In genomic region chr15:41661078-41661528, GRCh38 we compare ENCODE assay signal across 8 cellular contexts. TPM values are rescaled to one million over a fixed set of nuclear protein-coding genes. Genes with fewer than 3 reads are reported as not detected.
DNase-seq lines count a peak whose midpoint lies in the region; ATAC-seq and TF ChIP-seq lines count a peak whose summit lies in the region.

No MANE protein-coding gene starts in this region.

- peak overlapping the region; percentile 84 for H3K4me3 Mint-ChIP-seq in mesothelial cell of epicardium

- H3K4me1 ChIP-seq in body of pancreas, result peaks cover 29% of the 10 kb centered on the region

- H3K27ac ChIP-seq in body of pancreas, result peak overlapping the region; percentile 66 to 87 (median 70)

- ATAC-seq in body of pancreas, result no peak
- ATAC-seq in HG02885 (IDR thresholded peaks at IDR 0.05; ENCODE audit: poor library complexity, unreplicated experiment), result no peak

- no peak for DNase-seq in GM06990 (ENCODE audit: extremely low read depth, insufficient read length)
- DNase-seq in HT-29 (ENCODE audit: low spot score), result peak; percentile 47
- DNase-seq in body of pancreas, result no peak
- DNase-seq in mesothelial cell of epicardium (ENCODE audit: low spot score in 2 of 2, unreplicated experiment in 2 of 2), result no peak
- DNase-seq in mucosa of gallbladder (ENCODE audit: low spot score), result no peak
- DNase-seq in GF-D8 (lab: John Stamatoyannopoulos, UW), result no peak
- no peak for DNase-seq in SKM-1 (lab: John Stamatoyannopoulos, UW; ENCODE audit: unreplicated experiment)

- peaks cover 15% of the 10 kb centered on the region for H3K27me3 Mint-ChIP-seq in mesothelial cell of epicardium (ENCODE audit: low read depth)

- WGBS in body of pancreas, 2 donors, result 3 to 8% methylated on average over 9 of the region's 9 CpGs

- H3K9me3 ChIP-seq in body of pancreas, result no peaks in the 10 kb centered on the region

- H3K9me3 Mint-ChIP-seq in mesothelial cell of epicardium, result no peaks in the 10 kb centered on the region

- intact Hi-C loops in body of pancreas (cut with DNase I), result no loop called here

- H3K27me3 ChIP-seq in GM06990 (replicated peaks; ENCODE audit: control insufficient read depth, insufficient read depth, low read length) (no peaks in the 10 kb centered on the region), body of pancreas (no peaks in the 10 kb centered on the region)

- H3K4me3 ChIP-seq in GM06990 (replicated peaks; ENCODE audit: low read depth, low read length), result peak overlapping the region; percentile 64
- H3K4me3 ChIP-seq in body of pancreas, result peak overlapping the region in 1 of 2 donors; percentile 5

- TF ChIP-seq CTCF in GM06990 (IDR thresholded peaks at IDR 0.05; ENCODE audit: insufficient read depth, low read length, poor library complexity, severe bottlenecking) (peak; percentile 2), body of pancreas (IDR thresholded peaks at IDR 0.05) (no peak), mesothelial cell of epicardium (IDR thresholded peaks at IDR 0.05; ENCODE audit: unreplicated experiment) (no peak)

- no peaks in the 10 kb centered on the region; the same call in 1 of the 2 replicates for H3K36me3 ChIP-seq in GM06990 (ENCODE audit: control insufficient read depth, insufficient read depth, low read length)
- H3K36me3 ChIP-seq in body of pancreas (replicated peaks in 1 of 2; ENCODE audit: insufficient read depth in 1 of 2, low read depth in 2 of 2), result no peaks in the 10 kb centered on the region

- peaks cover 27% of the 10 kb centered on the region for H3K4me1 Mint-ChIP-seq in mesothelial cell of epicardium

- H3K27ac Mint-ChIP-seq in mesothelial cell of epicardium, result peak overlapping the region; percentile 97

- TF ChIP-seq POLR2A in body of pancreas (IDR thresholded peaks at IDR 0.05), result no peak

- H3K36me3 Mint-ChIP-seq in mesothelial cell of epicardium, result no peaks in the 10 kb centered on the region

RNA-seq across cellular contexts. Expression of gene MGA, which starts 0.9 kb away (rescaled TPM):
- 7.5 and 10.5 TPM in 2 replicates for total RNA-seq in HT-29 (2014; rRNA removed; shearing (Covaris generic))
- 10 to 100 TPM; 28.8 to 45.5 TPM for total RNA-seq in body of pancreas
- 68.9 to 74.6 TPM (median 71.4 TPM) in 3 replicates for total RNA-seq in mesothelial cell of epicardium
- 39.4 TPM for total RNA-seq in mucosa of gallbladder
